In the genomic region with DNA sequence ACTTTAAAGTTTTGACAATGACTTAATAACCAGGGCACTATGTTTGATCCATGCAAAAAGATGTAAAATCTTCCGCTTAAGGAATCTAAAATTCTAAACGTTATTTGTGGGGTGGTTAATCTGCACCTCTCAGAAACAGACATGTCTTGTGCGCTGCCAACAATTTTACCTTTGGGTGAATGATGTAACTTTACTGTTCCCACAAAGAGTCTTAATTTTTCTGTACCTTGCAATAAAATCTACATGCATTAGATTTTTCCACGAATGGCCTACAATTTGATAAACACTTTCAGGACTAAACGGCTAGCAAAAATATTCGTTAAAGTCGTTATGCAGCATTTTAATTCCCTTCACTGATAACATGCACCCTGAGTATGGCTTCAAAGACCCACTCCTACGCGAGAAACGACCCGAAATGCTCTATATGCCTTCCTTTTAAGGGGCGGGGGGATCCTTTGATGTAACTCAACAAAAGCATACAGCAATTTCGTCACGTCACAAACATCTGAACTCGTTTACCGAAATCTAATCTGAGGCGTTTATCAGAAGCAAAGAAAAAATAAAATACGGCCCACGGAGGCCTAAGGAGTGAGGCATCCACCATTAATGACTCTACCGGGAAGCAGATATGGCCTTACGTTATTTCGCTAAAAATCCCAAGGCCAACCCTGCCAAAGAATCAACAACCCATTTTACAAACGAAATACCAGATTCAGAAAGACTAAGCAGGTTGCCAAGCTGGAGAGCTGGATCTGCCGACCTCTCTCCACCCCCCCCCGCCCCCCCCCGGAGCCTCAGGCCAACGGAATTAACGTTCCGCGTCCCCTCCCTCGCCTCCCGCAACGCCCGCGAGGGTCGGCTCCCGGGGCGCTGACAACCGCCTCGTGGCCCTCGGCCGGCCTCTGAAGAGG, we compare ENCODE assay signal across 8 cellular contexts. TPM values are rescaled to one million over a fixed set of nuclear protein-coding genes. Genes with fewer than 3 reads are reported as not detected.
DNase-seq lines count a peak whose midpoint lies in the region; ATAC-seq and TF ChIP-seq lines count a peak whose summit lies in the region.

No MANE protein-coding gene starts in this region.

- CTCF ChIA-PET in activated CD8-positive, alpha-beta T cell treated with anti-CD3 and anti-CD28 coated beads for 36 hours (lab: Charles Lee) = no interaction called here

- peaks cover 35% of the 10 kb centered on the region for H3K36me3 ChIP-seq in HUES48 (ENCODE audit: control insufficient read depth, insufficient read depth, low read length)
- peaks cover 9 to 36% (median 26%) of the 10 kb centered on the region in 4 donors for H3K36me3 ChIP-seq in esophagus muscularis mucosa
- no peaks in the 10 kb centered on the region for H3K36me3 ChIP-seq in neural cell (ENCODE audit: insufficient read depth, low read length)

- 4% methylated on average over 20 of the region's 42 CpGs for WGBS in esophagus muscularis mucosa

- intact Hi-C loops in Right ventricle myocardium inferior (cut with DNase I) = no loop called here
- intact Hi-C loops in cardiac septum (cut with DNase I) = loop anchor here (10.0 kb wide), 1 partner anchor 274 kb away; a partner anchor contains a TSS
- intact Hi-C loops in activated CD8-positive, alpha-beta T cell treated with anti-CD3 and anti-CD28 coated beads for 36 hours (cut with micrococcal nuclease) = loop anchor here (2.0 to 10.0 kb wide), 2 partner anchors 274 to 326 kb away; a partner anchor contains a TSS
- intact Hi-C loops in esophagus muscularis mucosa (cut with DNase I) = no loop called here

- H3K79me2 ChIP-seq in neural cell (replicated peaks; ENCODE audit: insufficient read depth, low read length) = peaks cover 53% of the 10 kb centered on the region

- no peaks in the 10 kb centered on the region for H3K27me3 ChIP-seq in HUES48 (ENCODE audit: control insufficient read depth, insufficient read depth, low read length)
- no peaks in the 10 kb centered on the region for H3K27me3 ChIP-seq in esophagus muscularis mucosa
- no peaks in the 10 kb centered on the region for H3K27me3 ChIP-seq in neural cell (ENCODE audit: insufficient read depth, low read depth, low read length)

- H4K20me1 ChIP-seq in neural cell (ENCODE audit: insufficient read depth) = no peaks in the 10 kb centered on the region

- H3K9me3 Mint-ChIP-seq in activated CD8-positive, alpha-beta T cell treated with anti-CD3 and anti-CD28 coated beads for 36 hours = no peaks in the 10 kb centered on the region

- no peaks in the 10 kb centered on the region for H3K9me2 ChIP-seq in neural cell (ENCODE audit: insufficient read depth, low read length)

- H3K9ac ChIP-seq in HUES48 (ENCODE audit: low read depth, low read length) (peak overlapping the region; percentile 97), neural cell (ENCODE audit: low read length) (peak overlapping the region; percentile 87)

- H3K4me3 ChIP-seq in HUES48 (ENCODE audit: low read depth, low read length) (peak overlapping the region; percentile 88), esophagus muscularis mucosa (peak overlapping the region; percentile 66 to 99 (median 69)), neural cell (ENCODE audit: low read length) (peak overlapping the region; percentile 92)

- H3K27ac ChIP-seq in HUES48 (ENCODE audit: low read depth, low read length) = peak overlapping the region; percentile 100
- H3K27ac ChIP-seq in esophagus muscularis mucosa (replicated peaks in 1 of 4) = peak overlapping the region; percentile 89 to 98 (median 93)
- peak overlapping the region; percentile 92 for H3K27ac ChIP-seq in neural cell (ENCODE audit: low read length)

- DNase-seq in Right ventricle myocardium inferior (ENCODE audit: missing footprints) = no peak
- no peak for DNase-seq in cardiac septum (ENCODE audit: low spot score)
- DNase-seq in activated CD8-positive, alpha-beta T cell treated with anti-CD3 and anti-CD28 coated beads for 36 hours = peak; percentile 54
- DNase-seq in esophagus muscularis mucosa (ENCODE audit: extremely low spot score) = no peak
- no peak for DNase-seq in GOT3 (lab: John Stamatoyannopoulos, UW)
- no peak for DNase-seq in UCSD-AML1 (lab: John Stamatoyannopoulos, UW; ENCODE audit: unreplicated experiment)

- peak overlapping the region; percentile 81 for H3K4me2 ChIP-seq in neural cell (ENCODE audit: low read length)

- peak; percentile 54 for ATAC-seq in Right ventricle myocardium inferior
- no peak for ATAC-seq in activated CD8-positive, alpha-beta T cell treated with anti-CD3 and anti-CD28 coated beads for 36 hours

- POLR2A ChIA-PET in activated CD8-positive, alpha-beta T cell treated with anti-CD3 and anti-CD28 coated beads for 36 hours (lab: Charles Lee) = interaction anchor here (1.2 to 1.8 kb wide), 2 partner anchors 44 to 179 kb away, joined by 4 to 8 read pairs; a partner anchor contains a TSS

- TF ChIP-seq RAD21 in neural cell (conservative IDR thresholded peaks at IDR 0.05) = no peak

- H3K4me1 Mint-ChIP-seq in activated CD8-positive, alpha-beta T cell treated with anti-CD3 and anti-CD28 coated beads for 36 hours (ENCODE audit: low read depth) = peaks cover 44% of the 10 kb centered on the region

- H3K9me3 ChIP-seq in HUES48 (ENCODE audit: control insufficient read depth, insufficient read depth, low read length) (no peaks in the 10 kb centered on the region), esophagus muscularis mucosa (no peaks in the 10 kb centered on the region), neural cell (ENCODE audit: low read length) (no peaks in the 10 kb centered on the region)

- H3K4me3 Mint-ChIP-seq in activated CD8-positive, alpha-beta T cell treated with anti-CD3 and anti-CD28 coated beads for 36 hours = peak overlapping the region; percentile 89

- TF ChIP-seq POLR2A in esophagus muscularis mucosa (IDR thresholded peaks at IDR 0.05; ENCODE audit: low read depth) = no peak

- no peaks in the 10 kb centered on the region for H3K27me3 Mint-ChIP-seq in activated CD8-positive, alpha-beta T cell treated with anti-CD3 and anti-CD28 coated beads for 36 hours

- H3K4me1 ChIP-seq in HUES48 (ENCODE audit: control insufficient read depth, insufficient read depth, low read length) (0 out of 2 replicates have a peak, but pooled peaks cover 4% of the 10 kb centered on the region), esophagus muscularis mucosa (peaks cover 34 to 41% (median 36%) of the 10 kb centered on the region in 4 donors)

- TF ChIP-seq CTCF in activated CD8-positive, alpha-beta T cell treated with anti-CD3 and anti-CD28 coated beads for 36 hours (IDR thresholded peaks at IDR 0.05) = no peak
- TF ChIP-seq CTCF in esophagus muscularis mucosa (IDR thresholded peaks at IDR 0.05) (no peak), neural cell (IDR thresholded peaks at IDR 0.05; ENCODE audit: poor library complexity, severe bottlenecking) (no peak)

- TF ChIP-seq EP300 in esophagus muscularis mucosa (IDR thresholded peaks at IDR 0.05) (peak; percentile 6), neural cell (conservative IDR thresholded peaks at IDR 0.05; ENCODE audit: poor library complexity, severe bottlenecking) (no peak)

- H2AFZ ChIP-seq in neural cell (ENCODE audit: low read depth, low read length) = peak overlapping the region; percentile 98

- no peaks in the 10 kb centered on the region for H3F3A ChIP-seq in neural cell (ENCODE audit: insufficient read depth, low read length, poor library complexity, severe bottlenecking)

- peaks cover 36% of the 10 kb centered on the region for H3K36me3 Mint-ChIP-seq in activated CD8-positive, alpha-beta T cell treated with anti-CD3 and anti-CD28 coated beads for 36 hours (ENCODE audit: low read depth)

- H3K27ac Mint-ChIP-seq in activated CD8-positive, alpha-beta T cell treated with anti-CD3 and anti-CD28 coated beads for 36 hours = peak overlapping the region; percentile 100

TF ChIP-seq in neural cell, 6 proteins besides CTCF, POLR2A, EP300 and RAD21:
- peak; percentile 25 for TF ChIP-seq TAF1 (IDR thresholded peaks at IDR 0.05; ENCODE audit: low read depth)
- no peak for TF ChIP-seq MXI1 (conservative IDR thresholded peaks at IDR 0.05; ENCODE audit: poor library complexity, severe bottlenecking)
- no peak for TF ChIP-seq POLR2AphosphoS5 (IDR thresholded peaks at IDR 0.05)
- TF ChIP-seq EZH2 (IDR thresholded peaks at IDR 0.05; ENCODE audit: borderline replicate concordance, insufficient read depth, low read length, poor library complexity, severe bottlenecking) = no peak

RNA-seq across cellular contexts. Expression of a gene that starts 0.6 kb away (rescaled TPM):
- total RNA-seq in Right ventricle myocardium inferior (47.5 TPM), cardiac septum (35.1 TPM), esophagus muscularis mucosa (10 to 100 TPM; 16.1 to 22.0 (median 19.0) TPM)
- total RNA-seq in activated CD8-positive, alpha-beta T cell treated with anti-CD3 and anti-CD28 coated beads for 36 hours = 100 to 1,000 TPM in 1 of 2 experiments, 10 to 100 TPM in 1; 95.7 to 107 TPM
- 91.0 and 93.5 TPM in 2 replicates for polyA plus RNA-seq in neural cell
- 21.7 and 25.0 TPM in 2 replicates for polyA minus RNA-seq in neural cell

RNA-seq across cellular contexts. Expression of a gene that starts 0.6 kb away (rescaled TPM):
- total RNA-seq in Right ventricle myocardium inferior (31.6 TPM), cardiac septum (44.2 TPM), esophagus muscularis mucosa (10 to 100 TPM; 28.6 to 38.4 (median 31.5) TPM)
- total RNA-seq in activated CD8-positive, alpha-beta T cell treated with anti-CD3 and anti-CD28 coated beads for 36 hours = 10 to 100 TPM; 68.8 to 70.6 TPM
- 197 and 201 TPM in 2 replicates for polyA plus RNA-seq in neural cell
- 85.5 and 105 TPM in 2 replicates for polyA minus RNA-seq in neural cell

RNA-seq across cellular contexts. Expression of a gene that starts 0.9 kb away (rescaled TPM):
- total RNA-seq in Right ventricle myocardium inferior (19.5 TPM), cardiac septum (22.0 TPM), esophagus muscularis mucosa (10 to 100 TPM; 14.6 to 22.0 (median 20.0) TPM)
- total RNA-seq in activated CD8-positive, alpha-beta T cell treated with anti-CD3 and anti-CD28 coated beads for 36 hours = 10 to 100 TPM; 22.9 to 26.5 TPM
- 51.8 and 54.8 TPM in 2 replicates for polyA plus RNA-seq in neural cell
- polyA minus RNA-seq in neural cell = 62.5 and 64.3 TPM in 2 replicates

RNA-seq across cellular contexts. Expression of a gene that starts 36.1 kb away (rescaled TPM):
- 3.7 TPM for total RNA-seq in Right ventricle myocardium inferior
- total RNA-seq in cardiac septum = 2.9 TPM
- 1 to 10 TPM; 8.3 to 9.1 TPM for total RNA-seq in activated CD8-positive, alpha-beta T cell treated with anti-CD3 and anti-CD28 coated beads for 36 hours
- total RNA-seq in esophagus muscularis mucosa = 1 to 10 TPM; 2.3 to 4.2 (median 3.1) TPM
- polyA plus RNA-seq in neural cell = 0.38 and 1.6 TPM in 2 replicates
- 0.73 and 2.5 TPM in 2 replicates for polyA minus RNA-seq in neural cell

RNA-seq across cellular contexts. Expression of a gene that starts 46.2 kb away (rescaled TPM):
- total RNA-seq in Right ventricle myocardium inferior = 1.5 TPM
- 0.62 TPM for total RNA-seq in cardiac septum
- under 1 TPM; 0.29 to 0.60 TPM for total RNA-seq in activated CD8-positive, alpha-beta T cell treated with anti-CD3 and anti-CD28 coated beads for 36 hours
- total RNA-seq in esophagus muscularis mucosa = 1 to 10 TPM in 1 of 4 donors, under 1 TPM in 3; 0.42 to 1.0 (median 0.93) TPM
- polyA plus RNA-seq in neural cell = 0.56 TPM in 1 of 2 replicates, not detected in the other
- polyA minus RNA-seq in neural cell = 0.23 TPM in 1 of 2 replicates, not detected in the other

Comparison
In these comparisons a context has a peak if more than half of its experiments do, and no peak if none do; other contexts are left out.
1. intact Hi-C loops: an anchor here in cardiac septum (10.0 kb wide) and activated CD8-positive, alpha-beta T cell treated with anti-CD3 and anti-CD28 coated beads for 36 hours (2.0 to 10.0 kb wide); none called in Right ventricle myocardium inferior and esophagus muscularis mucosa.